In the genomic region with DNA sequence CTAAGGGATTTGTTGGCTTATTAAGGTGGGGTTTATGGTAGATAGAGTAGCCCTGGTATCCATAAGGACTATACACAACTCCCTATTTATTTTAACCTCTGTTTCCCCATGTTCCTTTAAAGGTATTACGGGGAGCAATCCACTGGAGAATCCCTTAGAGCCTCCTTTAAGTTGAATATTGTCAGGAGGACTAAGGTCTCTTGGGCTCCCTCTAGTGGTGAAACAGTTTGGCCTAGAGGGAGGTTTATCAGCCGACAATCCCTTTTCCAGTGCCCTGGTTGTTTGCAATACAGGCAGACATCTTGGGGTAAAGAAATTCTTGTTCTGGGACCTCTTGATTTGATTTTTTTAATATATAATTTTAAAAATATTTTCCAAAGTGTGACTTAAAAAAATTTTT, we compare ENCODE assay signal across 8 cellular contexts. TPM values are rescaled to one million over a fixed set of nuclear protein-coding genes. Genes with fewer than 3 reads are reported as not detected.
DNase-seq lines count a peak whose midpoint lies in the region; ATAC-seq and TF ChIP-seq lines count a peak whose summit lies in the region.

No MANE protein-coding gene starts in this region.

- H3K4me3 ChIP-seq in naive thymus-derived CD4-positive, alpha-beta T cell (ENCODE audit: low read length): no peak overlapping the region
- no peak overlapping the region for H3K4me3 ChIP-seq in uterus

- no peak for TF ChIP-seq POLR2A in uterus (IDR thresholded peaks at IDR 0.05)

- H3K36me3 ChIP-seq in naive thymus-derived CD4-positive, alpha-beta T cell (ENCODE audit: control insufficient read depth in 2 of 3, insufficient read depth in 3 of 3, low read length in 3 of 3): no peaks in the 10 kb centered on the region
- H3K36me3 ChIP-seq in uterus: no peaks in the 10 kb centered on the region

- no peak overlapping the region for H3K4me3 Mint-ChIP-seq in activated T-cell treated with anti-CD3 and anti-CD28 coated beads, Interleukin-2, amount 50 U/mL, for 24 hours
- no peak overlapping the region for H3K4me3 Mint-ChIP-seq in activated CD4-positive, alpha-beta T cell treated with anti-CD3 and anti-CD28 coated beads, Interleukin-2, amount 10 ng/mL, durations not matched to agents 7 days and 5 days
- no peak overlapping the region for H3K4me3 Mint-ChIP-seq in naive thymus-derived CD4-positive, alpha-beta T cell

- CTCF ChIA-PET in activated CD4-positive, alpha-beta T cell treated with anti-CD3 and anti-CD28 coated beads, Interleukin-2, amount 10 ng/mL, durations not matched to agents 7 days and 5 days (lab: Charles Lee): no interaction called here
- CTCF ChIA-PET in naive thymus-derived CD4-positive, alpha-beta T cell (lab: Charles Lee): no interaction called here

- ATAC-seq in HG02884 (IDR thresholded peaks at IDR 0.05; ENCODE audit: unreplicated experiment) (peak; percentile 76), esophagus mucosa (peak; percentile 87)
- peak; percentile 85 for ATAC-seq in naive thymus-derived CD4-positive, alpha-beta T cell

- H3K36me3 Mint-ChIP-seq in activated T-cell treated with anti-CD3 and anti-CD28 coated beads, Interleukin-2, amount 50 U/mL, for 24 hours (ENCODE audit: low read depth): peaks cover 64% of the 10 kb centered on the region
- peaks cover 29% of the 10 kb centered on the region for H3K36me3 Mint-ChIP-seq in activated CD4-positive, alpha-beta T cell treated with anti-CD3 and anti-CD28 coated beads, Interleukin-2, amount 10 ng/mL, durations not matched to agents 7 days and 5 days (ENCODE audit: low read depth)
- H3K36me3 Mint-ChIP-seq in naive thymus-derived CD4-positive, alpha-beta T cell: peaks cover 4 to 28% (median 16%) of the 10 kb centered on the region in 5 donors

- H3K27me3 ChIP-seq in naive thymus-derived CD4-positive, alpha-beta T cell (ENCODE audit: control insufficient read depth in 2 of 2, insufficient read depth in 2 of 2, low read length in 2 of 2): no peaks in the 10 kb centered on the region
- no peaks in the 10 kb centered on the region for H3K27me3 ChIP-seq in uterus

- DNase-seq in activated T-cell treated with anti-CD3 and anti-CD28 coated beads for 1 hour (ENCODE audit: low read depth) (peak; percentile 18), NCI-H345 (lab: John Stamatoyannopoulos, UW) (peak; percentile 36), uterus (peak in 1 of 2 donors; percentile 34)
- DNase-seq in activated T-cell treated with anti-CD3 and anti-CD28 coated beads, Interleukin-2, amount 50 U/mL, for 24 hours: no peak
- DNase-seq in activated CD4-positive, alpha-beta T cell treated with anti-CD3 and anti-CD28 coated beads, Interleukin-2, amount 10 ng/mL, durations not matched to agents 7 days and 5 days: peak; percentile 70
- DNase-seq in naive thymus-derived CD4-positive, alpha-beta T cell: peak in 8 of 9 donors; percentile 17 to 56 (median 46)

- peaks cover 55% of the 10 kb centered on the region for H3K4me1 Mint-ChIP-seq in activated T-cell treated with anti-CD3 and anti-CD28 coated beads, Interleukin-2, amount 50 U/mL, for 24 hours (ENCODE audit: low read depth)
- H3K4me1 Mint-ChIP-seq in activated CD4-positive, alpha-beta T cell treated with anti-CD3 and anti-CD28 coated beads, Interleukin-2, amount 10 ng/mL, durations not matched to agents 7 days and 5 days: peaks cover 3% of the 10 kb centered on the region
- H3K4me1 Mint-ChIP-seq in naive thymus-derived CD4-positive, alpha-beta T cell: peaks cover 9 to 63% (median 51%) of the 10 kb centered on the region in 7 donors

- H3K27ac ChIP-seq in naive thymus-derived CD4-positive, alpha-beta T cell (ENCODE audit: low read depth, low read length): no peak overlapping the region
- no peak overlapping the region for H3K27ac ChIP-seq in uterus

- no peak overlapping the region for H3K27ac Mint-ChIP-seq in activated T-cell treated with anti-CD3 and anti-CD28 coated beads, Interleukin-2, amount 50 U/mL, for 24 hours
- H3K27ac Mint-ChIP-seq in activated CD4-positive, alpha-beta T cell treated with anti-CD3 and anti-CD28 coated beads, Interleukin-2, amount 10 ng/mL, durations not matched to agents 7 days and 5 days: no peak overlapping the region
- H3K27ac Mint-ChIP-seq in naive thymus-derived CD4-positive, alpha-beta T cell: peak overlapping the region in 1 of 9 donors; percentile 8

- no peaks in the 10 kb centered on the region for H3K9me3 ChIP-seq in naive thymus-derived CD4-positive, alpha-beta T cell (ENCODE audit: control insufficient read depth in 2 of 3, low read length in 3 of 3)
- H3K9me3 ChIP-seq in uterus: no peaks in the 10 kb centered on the region

- no peaks in the 10 kb centered on the region for H3K9me3 Mint-ChIP-seq in activated T-cell treated with anti-CD3 and anti-CD28 coated beads, Interleukin-2, amount 50 U/mL, for 24 hours
- peaks cover 5% of the 10 kb centered on the region for H3K9me3 Mint-ChIP-seq in activated CD4-positive, alpha-beta T cell treated with anti-CD3 and anti-CD28 coated beads, Interleukin-2, amount 10 ng/mL, durations not matched to agents 7 days and 5 days
- H3K9me3 Mint-ChIP-seq in naive thymus-derived CD4-positive, alpha-beta T cell: peaks cover 0 to 8% (median 2%) of the 10 kb centered on the region in 11 donors

- no peaks in the 10 kb centered on the region for H3K27me3 Mint-ChIP-seq in activated T-cell treated with anti-CD3 and anti-CD28 coated beads, Interleukin-2, amount 50 U/mL, for 24 hours
- no peaks in the 10 kb centered on the region for H3K27me3 Mint-ChIP-seq in activated CD4-positive, alpha-beta T cell treated with anti-CD3 and anti-CD28 coated beads, Interleukin-2, amount 10 ng/mL, durations not matched to agents 7 days and 5 days
- no peaks in the 10 kb centered on the region for H3K27me3 Mint-ChIP-seq in naive thymus-derived CD4-positive, alpha-beta T cell

- peaks cover 0 to 6% of the 10 kb centered on the region in 2 donors for H3K4me1 ChIP-seq in naive thymus-derived CD4-positive, alpha-beta T cell (ENCODE audit: control insufficient read depth in 2 of 2, insufficient read depth in 2 of 2, low read length in 2 of 2)
- H3K4me1 ChIP-seq in uterus: no peaks in the 10 kb centered on the region

- POLR2A ChIA-PET in activated CD4-positive, alpha-beta T cell treated with anti-CD3 and anti-CD28 coated beads, Interleukin-2, amount 10 ng/mL, durations not matched to agents 7 days and 5 days (lab: Charles Lee): no interaction called here
- POLR2A ChIA-PET in naive thymus-derived CD4-positive, alpha-beta T cell (lab: Charles Lee): no interaction called here

- peak; percentile 28 to 65 (median 43) for TF ChIP-seq CTCF in uterus (IDR thresholded peaks at IDR 0.05)

- intact Hi-C loops in naive thymus-derived CD4-positive, alpha-beta T cell (cut with micrococcal nuclease): loop anchor here (1.0 kb wide), 1 partner anchor 13 kb away; a partner anchor contains a TSS
- intact Hi-C loops in uterus (cut with DNase I; ENCODE audit: low total_unique reads): no loop called here

RNA-seq across cellular contexts. Expression of a gene that starts 12.9 kb away (rescaled TPM):
- 10 to 100 TPM; 58.8 to 62.7 TPM for total RNA-seq in activated CD4-positive, alpha-beta T cell treated with anti-CD3 and anti-CD28 coated beads, Interleukin-2, amount 10 ng/mL, durations not matched to agents 7 days and 5 days
- total RNA-seq in esophagus mucosa (48.5 TPM), uterus (10 to 100 TPM; 20.3 to 68.4 (median 39.7) TPM)
- total RNA-seq in naive thymus-derived CD4-positive, alpha-beta T cell: 10 to 100 TPM; 50.7 to 70.0 (median 59.4) TPM
- polyA plus RNA-seq in naive thymus-derived CD4-positive, alpha-beta T cell: 10 to 100 TPM; 22.9 to 25.8 TPM

RNA-seq across cellular contexts. Expression of a gene that starts 51.2 kb away (rescaled TPM):
- 1 to 10 TPM; 1.1 to 1.6 TPM for total RNA-seq in activated CD4-positive, alpha-beta T cell treated with anti-CD3 and anti-CD28 coated beads, Interleukin-2, amount 10 ng/mL, durations not matched to agents 7 days and 5 days
- total RNA-seq in esophagus mucosa (20.5 TPM), uterus (1 to 10 TPM in 1 of 4 donors, under 1 TPM in 2, not detected in 1; 0.77 to 5.9 (median 0.88) TPM)
- 1 to 10 TPM in 4 of 5 experiments, under 1 TPM in 1; 0.78 to 3.3 (median 1.6) TPM for total RNA-seq in naive thymus-derived CD4-positive, alpha-beta T cell
- under 1 TPM in 1 of 2 donors, not detected in 1; 0.12 TPM for polyA plus RNA-seq in naive thymus-derived CD4-positive, alpha-beta T cell
